In genomic region chr17:49498037-49498615, GRCh38 we compare ENCODE assay signal across 10 cellular contexts. TPM values are rescaled to one million over a fixed set of nuclear protein-coding genes. Genes with fewer than 3 reads are reported as not detected.
DNase-seq lines count a peak whose midpoint lies in the region; ATAC-seq and TF ChIP-seq lines count a peak whose summit lies in the region.
"Had no signal": no experiment of that assay in that cellular context is flagged by ENCODE, and none has a peak within 500 bp of the region (broad histone marks: within the 10 kb centered on the region; RNA-seq: fewer than 3 reads in every experiment).

No MANE protein-coding gene starts in this region.

- peak overlapping the region; percentile 79 for H3K4me3 Mint-ChIP-seq in CD8-positive, alpha-beta T cell
- peak overlapping the region; percentile 86 to 89 for H3K4me3 Mint-ChIP-seq in effector memory CD8-positive, alpha-beta T cell

- DNase-seq in CD8-positive, alpha-beta T cell, result no peak
- DNase-seq in HuH-7 (ENCODE audit: low spot score), result peak; percentile 61
- no peak for DNase-seq in effector memory CD8-positive, alpha-beta T cell
- DNase-seq in lower lobe of right lung, result no peak
- DNase-seq in GM19240 (ENCODE audit: insufficient read length, low spot score), result no peak
- no peak for DNase-seq in GM03348 (ENCODE audit: low spot score)
- DNase-seq: GDM1; OCI-M1; stimulated activated naive CD4-positive, alpha-beta T cell treated with Interleukin-2 at 50 U/mL for 16 hours had no signal

- H3K27me3 ChIP-seq in CD8-positive, alpha-beta T cell (ENCODE audit: insufficient read depth, low read length), result peaks cover 29% of the 10 kb centered on the region
- H3K27me3 ChIP-seq in neuron (ENCODE audit: insufficient read depth, low read length) (peaks cover 22% of the 10 kb centered on the region), lower lobe of right lung (ENCODE audit: low read depth) (peaks cover 84% of the 10 kb centered on the region)

- no peak for TF ChIP-seq CTCF in CD8-positive, alpha-beta T cell (IDR thresholded peaks at IDR 0.05)
- no peak for TF ChIP-seq CTCF in lower lobe of right lung (IDR thresholded peaks at IDR 0.05)

- intact Hi-C loops in CD8-positive, alpha-beta T cell (cut with DNase I, micrococcal nuclease), result loop anchor here (5.0 to 10.0 kb wide), 3 partner anchors 86 to 207 kb away; partner anchors contain the start of genes PHB1 (in 1 of the 2) and SLC35B1 (in 1 of the 2)
- intact Hi-C loops in lower lobe of right lung (cut with DNase I), result no loop called here

- POLR2A ChIA-PET in CD8-positive, alpha-beta T cell (lab: Charles Lee), result no interaction called here

- no peaks in the 10 kb centered on the region for H3K36me3 Mint-ChIP-seq in CD8-positive, alpha-beta T cell
- H3K36me3 Mint-ChIP-seq in effector memory CD8-positive, alpha-beta T cell (ENCODE audit: insufficient read depth), result peaks cover 9% of the 10 kb centered on the region

- H3K4me1 ChIP-seq in CD8-positive, alpha-beta T cell (ENCODE audit: insufficient read depth, low read length), result peaks cover 33% of the 10 kb centered on the region
- H3K4me1 ChIP-seq in neuron (ENCODE audit: insufficient read depth, low read length) (peaks cover 14% of the 10 kb centered on the region), lower lobe of right lung (peaks cover 29% of the 10 kb centered on the region)

- H3K27ac ChIP-seq in CD8-positive, alpha-beta T cell (ENCODE audit: low read depth, low read length), result no peak overlapping the region
- no peak overlapping the region for H3K27ac ChIP-seq in lower lobe of right lung

- CTCF ChIA-PET in CD8-positive, alpha-beta T cell (lab: Charles Lee), result interaction anchor here (1.6 to 6.0 kb wide), 2 partner anchors 9 to 59 kb away, joined by 6 to 51 read pairs; no protein-coding TSS in a partner anchor

- no peak for ATAC-seq in CD8-positive, alpha-beta T cell
- no peak for ATAC-seq in effector memory CD8-positive, alpha-beta T cell (replicated peaks)
- ATAC-seq in lower lobe of right lung, result no peak

- H3K4me1 Mint-ChIP-seq in CD8-positive, alpha-beta T cell (ENCODE audit: low read depth), result peaks cover 28% of the 10 kb centered on the region
- peaks cover 25 to 26% of the 10 kb centered on the region in 2 donors for H3K4me1 Mint-ChIP-seq in effector memory CD8-positive, alpha-beta T cell (ENCODE audit: low read depth in 2 of 2)

- peak overlapping the region; percentile 0 for H2AFZ ChIP-seq in neuron (ENCODE audit: low read depth, low read length)

- H3K36me3 ChIP-seq in CD8-positive, alpha-beta T cell (ENCODE audit: insufficient read depth, low read length), result no peaks in the 10 kb centered on the region
- H3K36me3 ChIP-seq in neuron (ENCODE audit: insufficient read depth, low read length) (no peaks in the 10 kb centered on the region), lower lobe of right lung (no peaks in the 10 kb centered on the region)

- H3K27ac Mint-ChIP-seq in CD8-positive, alpha-beta T cell, result no peak overlapping the region
- no peak overlapping the region for H3K27ac Mint-ChIP-seq in effector memory CD8-positive, alpha-beta T cell

- peak overlapping the region; percentile 67 for H3K4me3 ChIP-seq in CD8-positive, alpha-beta T cell (ENCODE audit: low read depth, low read length)
- peak overlapping the region; percentile 87 for H3K4me3 ChIP-seq in neuron (ENCODE audit: low read length)
- no peak overlapping the region for H3K4me3 ChIP-seq in lower lobe of right lung

- H3K27me3 Mint-ChIP-seq in CD8-positive, alpha-beta T cell (ENCODE audit: low read depth), result peaks cover 46% of the 10 kb centered on the region
- H3K27me3 Mint-ChIP-seq in effector memory CD8-positive, alpha-beta T cell, result peaks cover 51 to 64% of the 10 kb centered on the region in 2 donors

- no peaks in the 10 kb centered on the region for H3K9me3 ChIP-seq in CD8-positive, alpha-beta T cell (ENCODE audit: low read length)
- H3K9me3 ChIP-seq in neuron (ENCODE audit: low read length) (no peaks in the 10 kb centered on the region), lower lobe of right lung (no peaks in the 10 kb centered on the region)

- H3K9me3 Mint-ChIP-seq in CD8-positive, alpha-beta T cell, result no peaks in the 10 kb centered on the region
- no peaks in the 10 kb centered on the region for H3K9me3 Mint-ChIP-seq in effector memory CD8-positive, alpha-beta T cell

RNA-seq across cellular contexts. Expression of gene NGFR, which starts 3.0 kb away (rescaled TPM):
- under 1 TPM; 0.25 to 0.73 TPM for total RNA-seq in CD8-positive, alpha-beta T cell
- total RNA-seq in lower lobe of right lung, result 2.3 TPM
